In genomic region chr10:69536521-69536920, GRCh38 we compare ENCODE assay signal across 8 cellular contexts. TPM values are rescaled to one million over a fixed set of nuclear protein-coding genes. Genes with fewer than 3 reads are reported as not detected.
"Had no signal": no experiment of that assay in that cellular context is flagged by ENCODE, and none has a peak within 500 bp of the region (broad histone marks: within the 10 kb centered on the region; RNA-seq: fewer than 3 reads in every experiment).

No MANE protein-coding gene starts in this region.

RNA-seq across cellular contexts. Expression of gene NEUROG3, which starts 36.7 kb away (rescaled TPM):
- total RNA-seq: OCI-LY7, PC-3, PC-9, Right ventricle myocardium inferior, Right ventricle myocardium superior, RPMI7951, SJSA1, SK-MEL-5 had no signal
